ENCODE assay signal across 24 cellular contexts in genomic region chr1:185068362-185068761, GRCh38. TPM values are rescaled to one million over a fixed set of nuclear protein-coding genes. Genes with fewer than 3 reads are reported as not detected.
DNase-seq lines count a peak whose midpoint lies in the region; ATAC-seq and TF ChIP-seq lines count a peak whose summit lies in the region.
"Had no signal": no experiment of that assay in that cellular context is flagged by ENCODE, and none has a peak within 500 bp of the region (broad histone marks: within the 10 kb centered on the region; RNA-seq: fewer than 3 reads in every experiment).

No MANE protein-coding gene starts in this region.

- no peak for TF ChIP-seq POLR2A in breast epithelium (IDR thresholded peaks at IDR 0.05)

- POLR2A ChIA-PET in MCF 10A (lab: Yijun Ruan, JAX), result interaction anchor here (0.7 to 1.5 kb wide), 6 partner anchors 9 to 80 kb away, joined by 3 to 7 read pairs (median 4); partner anchors contain the start of gene RNF2

- ATAC-seq in stimulated activated effector memory CD8-positive, alpha-beta T cell treated with anti-CD3 and anti-CD28 coated beads, Interleukin-12 subunit alpha, Interleukin-12 subunit beta, amount 100 ng/mL, for 72 hours, result no peak
- ATAC-seq in GM19455 (IDR thresholded peaks at IDR 0.05; ENCODE audit: unreplicated experiment), result no peak
- ATAC-seq: CD8-positive, alpha-beta T cell had no signal

- H3K27ac ChIP-seq in breast epithelium, result no peak overlapping the region
- H3K27ac ChIP-seq: Peyer's patch, SJCRH30 had no signal

- H3K9me3 ChIP-seq in breast epithelium, result no peaks in the 10 kb centered on the region
- H3K9me3 ChIP-seq: Peyer's patch, SJCRH30 had no signal

- no peaks in the 10 kb centered on the region for H3K9me3 Mint-ChIP-seq in MCF 10A (ENCODE audit: unreplicated experiment)
- H3K9me3 Mint-ChIP-seq in stimulated activated effector memory CD8-positive, alpha-beta T cell treated with anti-CD3 and anti-CD28 coated beads, Interleukin-12 subunit alpha, Interleukin-12 subunit beta, amount 100 ng/mL, for 72 hours, result peaks cover 2% of the 10 kb centered on the region
- H3K9me3 Mint-ChIP-seq: IgD-negative memory B cell had no signal

- TF ChIP-seq CTCF in breast epithelium (IDR thresholded peaks at IDR 0.05), result no peak
- no peak for TF ChIP-seq CTCF in MCF 10A (IDR thresholded peaks at IDR 0.05; ENCODE audit: unreplicated experiment)

- no peak overlapping the region for H3K4me3 ChIP-seq in breast epithelium
- H3K4me3 ChIP-seq: Peyer's patch, SJCRH30 had no signal

- no peaks in the 10 kb centered on the region for H3K36me3 ChIP-seq in breast epithelium
- H3K36me3 ChIP-seq: Peyer's patch had no signal

- DNase-seq in breast epithelium (ENCODE audit: low spot score in 2 of 2) (peak; percentile 44 to 67), MCF 10A (ENCODE audit: unreplicated experiment) (no peak), OCI-M1 (lab: John Stamatoyannopoulos, UW) (peak; percentile 33), cerebellum (ENCODE audit: low spot score) (peak; percentile 10), DMS53 (lab: John Stamatoyannopoulos, UW) (no peak), NCI-H146 treated with DMSO at 0.1 percent for 48 hours (lab: John Stamatoyannopoulos, UW; ENCODE audit: unreplicated experiment) (no peak)
- no peak for DNase-seq in stimulated activated effector memory CD8-positive, alpha-beta T cell treated with anti-CD3 and anti-CD28 coated beads, Interleukin-12 subunit alpha, Interleukin-12 subunit beta, amount 100 ng/mL, for 72 hours (ENCODE audit: low spot score in 2 of 2)
- DNase-seq: AML-193; CD8-positive, alpha-beta T cell; DMS153; GDM1; Karpas-422; NCI-H1092 treated with DMSO at 0.1 percent for 48 hours; NCI-H1694; NCI-H2081; NCI-H2171; NCI-H345; NCI-H524; NCI-H774; NK-92 treated with Interleukin-12 subunit alpha and Interleukin-12 subunit beta, amount 100 ng/mL, for 24 hours; Peyer's patch; SJCRH30 had no signal

- no peak overlapping the region for H3K27ac Mint-ChIP-seq in MCF 10A (ENCODE audit: low read depth, unreplicated experiment)
- H3K27ac Mint-ChIP-seq in stimulated activated effector memory CD8-positive, alpha-beta T cell treated with anti-CD3 and anti-CD28 coated beads, Interleukin-12 subunit alpha, Interleukin-12 subunit beta, amount 100 ng/mL, for 72 hours, result peak overlapping the region; percentile 27
- H3K27ac Mint-ChIP-seq: IgD-negative memory B cell had no signal

- peaks cover 16% of the 10 kb centered on the region for H3K4me1 Mint-ChIP-seq in MCF 10A (ENCODE audit: insufficient read depth, unreplicated experiment)
- H3K4me1 Mint-ChIP-seq in stimulated activated effector memory CD8-positive, alpha-beta T cell treated with anti-CD3 and anti-CD28 coated beads, Interleukin-12 subunit alpha, Interleukin-12 subunit beta, amount 100 ng/mL, for 72 hours, result peaks cover 56% of the 10 kb centered on the region

- no peaks in the 10 kb centered on the region for H3K4me1 ChIP-seq in breast epithelium
- H3K4me1 ChIP-seq: Peyer's patch, SJCRH30 had no signal

- no peaks in the 10 kb centered on the region for H3K27me3 ChIP-seq in breast epithelium
- H3K27me3 ChIP-seq: Peyer's patch, SJCRH30 had no signal

- no peaks in the 10 kb centered on the region for H3K36me3 Mint-ChIP-seq in MCF 10A (ENCODE audit: insufficient read depth, unreplicated experiment)
- H3K36me3 Mint-ChIP-seq in stimulated activated effector memory CD8-positive, alpha-beta T cell treated with anti-CD3 and anti-CD28 coated beads, Interleukin-12 subunit alpha, Interleukin-12 subunit beta, amount 100 ng/mL, for 72 hours, result no peaks in the 10 kb centered on the region

- no peak overlapping the region for H3K4me3 Mint-ChIP-seq in MCF 10A (ENCODE audit: unreplicated experiment)
- H3K4me3 Mint-ChIP-seq in stimulated activated effector memory CD8-positive, alpha-beta T cell treated with anti-CD3 and anti-CD28 coated beads, Interleukin-12 subunit alpha, Interleukin-12 subunit beta, amount 100 ng/mL, for 72 hours, result no peak overlapping the region
- H3K4me3 Mint-ChIP-seq: CD8-positive, alpha-beta T cell; IgD-negative memory B cell had no signal

- no peaks in the 10 kb centered on the region for H3K27me3 Mint-ChIP-seq in MCF 10A (ENCODE audit: insufficient read depth, unreplicated experiment)
- H3K27me3 Mint-ChIP-seq: IgD-negative memory B cell had no signal

- BruUV-seq in MCF 10A (replicated peaks; lab: Mats Ljungman, UMichigan), result no TSS peak

- CTCF ChIA-PET in MCF 10A (lab: Yijun Ruan, JAX), result interaction anchor here (0.8 kb wide), 1 partner anchor 27 kb away, joined by 3 read pairs; no protein-coding TSS in a partner anchor

- intact Hi-C loops in breast epithelium (cut with DNase I; ENCODE audit: low total_unique reads), result no loop called here
- intact Hi-C loops in MCF 10A (cut with micrococcal nuclease), result no loop called here

RNA-seq across cellular contexts. Expression of gene RNF2, which starts 23.0 kb away (rescaled TPM):
- total RNA-seq in breast epithelium (10 to 100 TPM; 17.1 to 28.7 (median 20.3) TPM), MCF 10A (2022) (18.6 and 19.0 TPM in 2 replicates), cerebellum (53.0 TPM)

Comparison
In these comparisons a context has a peak if more than half of its experiments do, and no peak if none do; other contexts are left out.
1. DNase-seq: peak in breast epithelium (2 of 2), OCI-M1 (single experiment) and cerebellum (single experiment); none in MCF 10A (single experiment), stimulated activated effector memory CD8-positive, alpha-beta T cell treated with anti-CD3 and anti-CD28 coated beads, Interleukin-12 subunit alpha, Interleukin-12 subunit beta, amount 100 ng/mL, for 72 hours (0 of 2), DMS53 (single experiment) and NCI-H146 treated with DMSO at 0.1 percent for 48 hours (single experiment).